In the genomic region with DNA sequence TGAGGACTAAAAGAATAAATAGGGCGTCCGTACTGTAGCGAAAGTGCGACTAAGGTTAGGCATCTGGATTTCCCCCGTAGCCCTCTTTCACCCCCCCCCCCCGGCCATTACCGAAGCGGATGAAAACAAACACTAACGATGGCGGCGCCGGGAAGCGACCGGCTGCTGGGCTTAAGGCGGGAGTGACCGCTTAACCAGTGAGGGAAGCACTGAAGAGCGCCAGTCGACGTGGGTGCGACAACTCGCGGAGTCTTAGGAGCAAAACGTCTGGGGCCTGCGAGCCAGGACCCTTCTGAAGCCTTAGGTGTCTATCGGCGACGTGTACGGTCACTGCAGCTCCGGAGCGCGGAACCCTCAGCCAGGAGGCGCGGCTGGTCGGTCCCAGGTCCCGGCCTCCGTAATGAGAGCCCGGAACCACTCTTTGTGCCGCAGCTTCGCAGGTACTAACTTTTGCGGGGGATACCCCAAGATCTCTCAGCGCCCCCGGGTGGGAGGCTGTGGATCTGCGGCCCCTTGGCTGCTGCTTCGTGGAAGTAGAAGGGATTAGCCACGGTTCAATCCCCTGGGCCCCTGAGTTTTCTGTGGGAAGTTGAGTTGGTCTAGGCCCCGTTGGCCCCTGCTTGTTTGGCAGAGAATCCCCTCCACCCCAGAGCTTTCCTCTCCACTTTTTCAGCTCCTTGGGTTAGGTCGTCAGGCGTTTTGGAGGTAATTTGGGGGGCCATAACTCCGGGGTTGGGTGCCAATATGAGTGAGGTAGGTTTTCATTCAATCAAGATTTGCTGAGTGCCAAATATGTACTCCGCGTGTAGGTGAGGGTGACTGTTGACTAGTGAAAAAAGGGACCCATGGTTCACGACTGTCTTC, we compare ENCODE assay signal across 8 cellular contexts. TPM values are rescaled to one million over a fixed set of nuclear protein-coding genes. Genes with fewer than 3 reads are reported as not detected.
DNase-seq lines count a peak whose midpoint lies in the region; FAIRE-seq and TF ChIP-seq lines count a peak whose summit lies in the region.

A gene (plus strand): TSS at position 103 of the 864 bp plus-strand sequence. CDS start 26,739 bp downstream, outside the sequence.

- DNase-seq in HFFc6 = peak; percentile 64
- peak; percentile 91 for DNase-seq in NAMALWA (ENCODE audit: low spot score)
- DNase-seq in amniotic stem cell (lab: John Stamatoyannopoulos, UW) = peak; percentile 64
- DNase-seq in right atrium auricular region (ENCODE audit: low spot score) = peak; percentile 80
- DNase-seq in pulmonary artery endothelial cell (ENCODE audit: low read depth, low spot score) = peak; percentile 40
- peak; percentile 79 for DNase-seq in urothelium cell line (ENCODE audit: low spot score)

- FAIRE-seq in urothelium cell line (lab: Jason Lieb, UNC) = no peak

- TF ChIP-seq CTCF in GM12872 (IDR thresholded peaks at IDR 0.05; ENCODE audit: insufficient read depth, low read depth, low read length) (peak; percentile 91), HFFc6 (IDR thresholded peaks at IDR 0.05) (peak; percentile 85), right atrium auricular region (IDR thresholded peaks at IDR 0.05) (peak; percentile 75 to 92)

- no peaks in the 10 kb centered on the region for H3K36me3 ChIP-seq in right atrium auricular region

- no peaks in the 10 kb centered on the region for H3K9me3 Mint-ChIP-seq in HFFc6
- H3K9me3 Mint-ChIP-seq in T-helper 1 cell treated with Interleukin-12 subunit alpha and Interleukin-12 subunit beta and Interleukin-4 antibody, amounts not matched to agents 30 μg/mL and 1 μg/mL, for 36 hours = no peaks in the 10 kb centered on the region

- peak within 1 kb of the TSS; percentile 99 for H3K4me3 Mint-ChIP-seq in HFFc6
- peak within 1 kb of the TSS; percentile 95 for H3K4me3 Mint-ChIP-seq in T-helper 1 cell treated with Interleukin-12 subunit alpha and Interleukin-12 subunit beta and Interleukin-4 antibody, amounts not matched to agents 30 μg/mL and 1 μg/mL, for 36 hours

- H3K4me1 ChIP-seq in right atrium auricular region = peaks cover 0 to 40% of the 10 kb centered on the region in 2 donors

- peaks cover 4% of the 10 kb centered on the region; the same call in 1 of the 2 replicates for H3K27me3 Mint-ChIP-seq in HFFc6 (ENCODE audit: insufficient read depth)
- H3K27me3 Mint-ChIP-seq in T-helper 1 cell treated with Interleukin-12 subunit alpha and Interleukin-12 subunit beta and Interleukin-4 antibody, amounts not matched to agents 30 μg/mL and 1 μg/mL, for 36 hours (ENCODE audit: low read depth) = no peaks in the 10 kb centered on the region

- no peaks in the 10 kb centered on the region for H3K27me3 ChIP-seq in right atrium auricular region

- H3K36me3 Mint-ChIP-seq in HFFc6 (ENCODE audit: low read depth) = 0 out of 2 replicates have a peak, but pooled peaks cover 5% of the 10 kb centered on the region
- H3K36me3 Mint-ChIP-seq in T-helper 1 cell treated with Interleukin-12 subunit alpha and Interleukin-12 subunit beta and Interleukin-4 antibody, amounts not matched to agents 30 μg/mL and 1 μg/mL, for 36 hours (ENCODE audit: low read depth) = peaks cover 18% of the 10 kb centered on the region

- peaks cover 29% of the 10 kb centered on the region for H3K4me1 Mint-ChIP-seq in HFFc6 (ENCODE audit: low read depth)
- peaks cover 33% of the 10 kb centered on the region for H3K4me1 Mint-ChIP-seq in T-helper 1 cell treated with Interleukin-12 subunit alpha and Interleukin-12 subunit beta and Interleukin-4 antibody, amounts not matched to agents 30 μg/mL and 1 μg/mL, for 36 hours (ENCODE audit: low read depth)

- peak within 1 kb of the TSS; percentile 94 to 97 for H3K27ac ChIP-seq in right atrium auricular region

- H3K4me3 ChIP-seq in right atrium auricular region = peak within 1 kb of the TSS; percentile 92 to 99

- no peaks in the 10 kb centered on the region for H3K9me3 ChIP-seq in right atrium auricular region

- peak within 1 kb of the TSS; percentile 100 for H3K27ac Mint-ChIP-seq in HFFc6
- peak within 1 kb of the TSS; percentile 100 for H3K27ac Mint-ChIP-seq in T-helper 1 cell treated with Interleukin-12 subunit alpha and Interleukin-12 subunit beta and Interleukin-4 antibody, amounts not matched to agents 30 μg/mL and 1 μg/mL, for 36 hours

RNA-seq across cellular contexts. Expression of the gene that starts here (rescaled TPM):
- 10 to 100 TPM; 64.2 to 94.0 (median 85.3) TPM for total RNA-seq in HFFc6 (2021; fragmentation: NEBNext Ultra II Directional; extraction: Animal tissue kit (Norgen Biotek cat#: 25700))
- 10 to 100 TPM; 54.5 to 80.2 TPM for total RNA-seq in right atrium auricular region
- total RNA-seq in pulmonary artery endothelial cell = 54.1 and 66.5 TPM in 2 replicates

Comparison
In these comparisons a context has a peak if more than half of its experiments do, and no peak if none do; other contexts are left out.
1. Peak in every context shown above with its lines: DNase-seq, H3K4me3 ChIP-seq and H3K27ac ChIP-seq.
2. DNase-seq: peak in every context shown above with its lines; median percentile 91 in NAMALWA; 80 in right atrium auricular region; 79 in urothelium cell line; 64 in HFFc6; 64 in amniotic stem cell; 40 in pulmonary artery endothelial cell.